8 cellular contexts compared by ENCODE assay signal in genomic region chr7:101216860-101217387, GRCh38. TPM values are rescaled to one million over a fixed set of nuclear protein-coding genes. Genes with fewer than 3 reads are reported as not detected.
DNase-seq lines count a peak whose midpoint lies in the region; ATAC-seq and TF ChIP-seq lines count a peak whose summit lies in the region.

No MANE protein-coding gene starts in this region.

- no peak for DNase-seq in AG09309 (ENCODE audit: low read depth)
- DNase-seq in ascending aorta (ENCODE audit: low spot score in 2 of 2), result no peak
- peak; percentile 61 for DNase-seq in left kidney (ENCODE audit: low read depth, low spot score)
- DNase-seq in pons (ENCODE audit: low spot score), result no peak
- no peak for DNase-seq in CD1c-positive myeloid dendritic cell (ENCODE audit: extremely low spot score)

- H3K27me3 ChIP-seq in ascending aorta, result no peaks in the 10 kb centered on the region

- peak; percentile 2 for TF ChIP-seq CTCF in AG09309 (IDR thresholded peaks at IDR 0.05; ENCODE audit: control insufficient read depth, insufficient read depth, low read depth, low read length, missing control alignments)
- TF ChIP-seq CTCF in ascending aorta (IDR thresholded peaks at IDR 0.05), result no peak

- H3K36me3 ChIP-seq in ascending aorta, result peaks cover 9 to 30% of the 10 kb centered on the region in 2 donors

- H3K27ac ChIP-seq in ascending aorta (peak overlapping the region; percentile 55 to 78), temporal lobe (ENCODE audit: low read depth, low read length) (peak overlapping the region; percentile 97)

- intact Hi-C loops in ascending aorta (cut with DNase I), result loop anchor here (5.0 kb wide), 2 partner anchors 330 to 1215 kb away; partner anchors contain the start of genes ORAI2 and UFSP1

- H3K9me3 ChIP-seq in ascending aorta, result no peaks in the 10 kb centered on the region

- peaks cover 9 to 18% of the 10 kb centered on the region in 2 donors for H3K4me1 ChIP-seq in ascending aorta

- ATAC-seq in GM19324 (IDR thresholded peaks at IDR 0.05; ENCODE audit: low FRiP score, unreplicated experiment) (peak; percentile 12), HG03520 (IDR thresholded peaks at IDR 0.05; ENCODE audit: unreplicated experiment) (peak; percentile 13)

- H3K4me3 ChIP-seq in AG09309 (ENCODE audit: control insufficient read depth, low read depth, low read length) (peak overlapping the region; percentile 96), ascending aorta (peak overlapping the region; percentile 72 to 78)

RNA-seq across cellular contexts. Expression of gene PLOD3, which starts 0.5 kb away (rescaled TPM):
- total RNA-seq in ascending aorta, result 165 TPM
- 9.6 TPM for total RNA-seq in temporal lobe

RNA-seq across cellular contexts. Expression of gene ZNHIT1, which starts 1.0 kb away (rescaled TPM):
- 87.9 TPM for total RNA-seq in ascending aorta
- 38.1 TPM for total RNA-seq in temporal lobe

RNA-seq across cellular contexts. Expression of gene MOGAT3, which starts 16.1 kb away (rescaled TPM):
- total RNA-seq in ascending aorta (not detected), temporal lobe (not detected)

RNA-seq across cellular contexts. Expression of gene CLDN15, which starts 20.7 kb away (rescaled TPM):
- 27.7 TPM for total RNA-seq in ascending aorta
- total RNA-seq in temporal lobe, result 2.2 TPM

RNA-seq across cellular contexts. Expression of gene FIS1, which starts 28.0 kb away (rescaled TPM):
- total RNA-seq in ascending aorta, result 266 TPM
- 80.2 TPM for total RNA-seq in temporal lobe

Comparison
In these comparisons a context has a peak if more than half of its experiments do, and no peak if none do; other contexts are left out.
1. RNA of gene PLOD3, which starts 0.5 kb away (total RNA-seq): 165 TPM in ascending aorta (single experiment); 9.6 TPM in temporal lobe (single experiment); every median in the first group is over 10 times any median in the second.